ENCODE assay signal across 1 cellular context in the genomic region with DNA sequence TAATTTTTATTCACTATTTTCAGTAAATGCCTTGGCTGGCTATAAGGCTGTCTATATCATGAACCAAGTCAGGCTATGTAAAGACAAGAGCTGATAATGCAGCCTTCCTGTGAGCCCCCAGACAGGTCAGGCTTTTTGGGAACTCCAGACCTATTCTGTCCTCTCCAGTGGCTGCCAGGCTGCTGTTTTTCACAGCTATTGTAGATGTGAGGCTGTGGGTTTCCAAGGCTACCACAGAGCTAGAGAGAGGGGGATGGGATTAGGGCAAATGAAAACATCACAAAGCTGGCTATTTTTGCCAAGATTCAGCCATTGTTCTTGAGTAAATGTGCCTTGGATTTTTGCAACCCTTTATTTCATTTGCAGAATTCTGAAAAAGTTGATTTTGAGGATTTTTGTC.
TF ChIP-seq lines count a peak whose summit lies in the region.

No MANE protein-coding gene starts in this region.

TF ChIP-seq in GM23338, 12 proteins besides CTCF, POLR2A, EP300 and RAD21 (continued from another document):
- TF ChIP-seq, protein P1, sequence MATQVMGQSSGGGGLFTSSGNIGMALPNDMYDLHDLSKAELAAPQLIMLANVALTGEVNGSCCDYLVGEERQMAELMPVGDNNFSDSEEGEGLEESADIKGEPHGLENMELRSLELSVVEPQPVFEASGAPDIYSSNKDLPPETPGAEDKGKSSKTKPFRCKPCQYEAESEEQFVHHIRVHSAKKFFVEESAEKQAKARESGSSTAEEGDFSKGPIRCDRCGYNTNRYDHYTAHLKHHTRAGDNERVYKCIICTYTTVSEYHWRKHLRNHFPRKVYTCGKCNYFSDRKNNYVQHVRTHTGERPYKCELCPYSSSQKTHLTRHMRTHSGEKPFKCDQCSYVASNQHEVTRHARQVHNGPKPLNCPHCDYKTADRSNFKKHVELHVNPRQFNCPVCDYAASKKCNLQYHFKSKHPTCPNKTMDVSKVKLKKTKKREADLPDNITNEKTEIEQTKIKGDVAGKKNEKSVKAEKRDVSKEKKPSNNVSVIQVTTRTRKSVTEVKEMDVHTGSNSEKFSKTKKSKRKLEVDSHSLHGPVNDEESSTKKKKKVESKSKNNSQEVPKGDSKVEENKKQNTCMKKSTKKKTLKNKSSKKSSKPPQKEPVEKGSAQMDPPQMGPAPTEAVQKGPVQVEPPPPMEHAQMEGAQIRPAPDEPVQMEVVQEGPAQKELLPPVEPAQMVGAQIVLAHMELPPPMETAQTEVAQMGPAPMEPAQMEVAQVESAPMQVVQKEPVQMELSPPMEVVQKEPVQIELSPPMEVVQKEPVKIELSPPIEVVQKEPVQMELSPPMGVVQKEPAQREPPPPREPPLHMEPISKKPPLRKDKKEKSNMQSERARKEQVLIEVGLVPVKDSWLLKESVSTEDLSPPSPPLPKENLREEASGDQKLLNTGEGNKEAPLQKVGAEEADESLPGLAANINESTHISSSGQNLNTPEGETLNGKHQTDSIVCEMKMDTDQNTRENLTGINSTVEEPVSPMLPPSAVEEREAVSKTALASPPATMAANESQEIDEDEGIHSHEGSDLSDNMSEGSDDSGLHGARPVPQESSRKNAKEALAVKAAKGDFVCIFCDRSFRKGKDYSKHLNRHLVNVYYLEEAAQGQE (IDR thresholded peaks at IDR 0.05; ENCODE audit: unreplicated experiment): no peak
- no peak for TF ChIP-seq ZNF331 (CRISPR knock-in tag; IDR thresholded peaks at IDR 0.05; ENCODE audit: low read depth)
